16 cellular contexts compared by ENCODE assay signal in genomic region chr4:100430441-100430840, GRCh38.
A peak's percentile ranks its signal among the peaks of the same experiment; 100 is the strongest.
DNase-seq lines count a peak whose midpoint lies in the region; ATAC-seq lines count a peak whose summit lies in the region.
"Had no signal": no experiment of that assay in that cellular context is flagged by ENCODE, and none has a peak within 500 bp of the region (broad histone marks: within the 10 kb centered on the region; RNA-seq: fewer than 3 reads in every experiment).

No MANE protein-coding gene starts in this region.

- ATAC-seq in T-cell (replicated peaks in 1 of 4) = no peak
- ATAC-seq: PC-3 had no signal

- H3K27me3 Mint-ChIP-seq in T-cell = peaks cover 0 to 6% of the 10 kb centered on the region in 2 donors

- H3K4me1 Mint-ChIP-seq in T-cell = peaks cover 2 to 12% (median 8%) of the 10 kb centered on the region in 3 donors
- H3K4me1 Mint-ChIP-seq: CD14-positive monocyte had no signal

- DNase-seq in GF-D8 (lab: John Stamatoyannopoulos, UW) = peak; percentile 81
- peak; percentile 24 for DNase-seq in MV-4-11 (lab: John Stamatoyannopoulos, UW)
- peak; percentile 68 for DNase-seq in SKM-1 treated with dmso at 0.1 percent for 144 hours (lab: John Stamatoyannopoulos, UW; ENCODE audit: unreplicated experiment)
- DNase-seq in lung microvascular endothelial cell (ENCODE audit: low read depth in 2 of 2) = peak; percentile 46 to 61
- no peak for DNase-seq in T-cell
- DNase-seq in stimulated activated naive CD4-positive, alpha-beta T cell treated with Interleukin-2 at 50 U/mL for 16 hours (lab: John Stamatoyannopoulos, UW) = no peak
- no peak for DNase-seq in SHP77 treated with DMSO at 0.1 percent for 48 hours (lab: John Stamatoyannopoulos, UW)
- DNase-seq: DMS153, H7, IMR-90, NCI-H1092 treated with DMSO at 0.1 percent for 48 hours, NCI-H1694 treated with DMSO at 0.1 percent for 48 hours, NCI-H226, NCI-H524 treated with DMSO at 0.1 percent for 48 hours, PC-3 had no signal

- POLR2A ChIA-PET in T-cell (lab: Charles Lee) = interaction anchor here in 1 of 2 donors (0.5 kb wide), 1 partner anchor 1553 kb away, joined by 3 read pairs; no protein-coding TSS in a partner anchor

- no peak overlapping the region for H3K4me3 Mint-ChIP-seq in T-cell
- H3K4me3 Mint-ChIP-seq: CD14-positive monocyte had no signal

- H3K9me3 Mint-ChIP-seq in T-cell = no peaks in the 10 kb centered on the region

- H3K27ac Mint-ChIP-seq in T-cell = no peak overlapping the region
- H3K27ac Mint-ChIP-seq: CD14-positive monocyte had no signal

- no peaks in the 10 kb centered on the region for H3K36me3 Mint-ChIP-seq in T-cell
- H3K36me3 Mint-ChIP-seq: CD14-positive monocyte had no signal

- CTCF ChIA-PET in T-cell (lab: Charles Lee) = no interaction called here

Comparison
In these comparisons a context has a peak if more than half of its experiments do, and no peak if none do; other contexts are left out.
1. DNase-seq: peak in GF-D8 (single experiment), MV-4-11 (single experiment), SKM-1 treated with dmso at 0.1 percent for 144 hours (single experiment) and lung microvascular endothelial cell (2 of 2); none in T-cell (0 of 34), stimulated activated naive CD4-positive, alpha-beta T cell treated with Interleukin-2 at 50 U/mL for 16 hours (single experiment) and SHP77 treated with DMSO at 0.1 percent for 48 hours (single experiment).